Comparison of ENCODE assay signal across 17 cellular contexts in genomic region chr12:47028981-47029708, GRCh38. TPM values are rescaled to one million over a fixed set of nuclear protein-coding genes. Genes with fewer than 3 reads are reported as not detected.
DNase-seq lines count a peak whose midpoint lies in the region; ATAC-seq and TF ChIP-seq lines count a peak whose summit lies in the region.
"Had no signal": no experiment of that assay in that cellular context is flagged by ENCODE, and none has a peak within 500 bp of the region (broad histone marks: within the 10 kb centered on the region; RNA-seq: fewer than 3 reads in every experiment).

No MANE protein-coding gene starts in this region.

- H3K4me3 Mint-ChIP-seq in stimulated activated naive CD8-positive, alpha-beta T cell treated with anti-CD3 and anti-CD28 coated beads, Interleukin-15, amount 100 ng/mL, for 72 hours, result no peak overlapping the region
- H3K4me3 Mint-ChIP-seq in endothelial cell (ENCODE audit: unreplicated experiment) (no peak overlapping the region), chondrocyte (ENCODE audit: unreplicated experiment) (no peak overlapping the region)
- H3K4me3 Mint-ChIP-seq: CD4-positive, alpha-beta memory T cell; H9 had no signal

- intact Hi-C loops in left ventricle myocardium inferior (cut with micrococcal nuclease), result no loop called here

- no peak overlapping the region for H3K4me3 ChIP-seq in left ventricle myocardium inferior

- no peak overlapping the region for H3K27ac ChIP-seq in left ventricle myocardium inferior (replicated peaks)
- H3K27ac ChIP-seq: C4-2B had no signal

- peak; percentile 20 for ATAC-seq in stimulated activated naive CD8-positive, alpha-beta T cell treated with anti-CD3 and anti-CD28 coated beads, Interleukin-15, Interleukin-2, amounts not matched to agents 100 U/mL and 50 U/mL, for 24 hours
- ATAC-seq in stimulated activated naive CD8-positive, alpha-beta T cell treated with anti-CD3 and anti-CD28 coated beads, Interleukin-15, amount 100 ng/mL, for 72 hours, result no peak
- ATAC-seq in SK-N-SH treated with all-trans-retinoic acid at 6 μM for 48 hours, result peak; percentile 48
- ATAC-seq: HepG2 had no signal

- H3K27me3 Mint-ChIP-seq in stimulated activated naive CD8-positive, alpha-beta T cell treated with anti-CD3 and anti-CD28 coated beads, Interleukin-15, amount 100 ng/mL, for 72 hours, result peaks cover 15% of the 10 kb centered on the region
- no peaks in the 10 kb centered on the region for H3K27me3 Mint-ChIP-seq in endothelial cell (ENCODE audit: unreplicated experiment)
- no peaks in the 10 kb centered on the region for H3K27me3 Mint-ChIP-seq in chondrocyte (ENCODE audit: low read depth)

- no peak overlapping the region for H3K27ac Mint-ChIP-seq in stimulated activated naive CD8-positive, alpha-beta T cell treated with anti-CD3 and anti-CD28 coated beads, Interleukin-15, amount 100 ng/mL, for 72 hours
- H3K27ac Mint-ChIP-seq in endothelial cell (ENCODE audit: unreplicated experiment) (no peak overlapping the region), chondrocyte (ENCODE audit: unreplicated experiment) (no peak overlapping the region)
- H3K27ac Mint-ChIP-seq: H9 had no signal

- H3K9me3 ChIP-seq in left ventricle myocardium inferior (replicated peaks), result no peaks in the 10 kb centered on the region
- H3K9me3 ChIP-seq: BE2C had no signal

- no peaks in the 10 kb centered on the region for H3K36me3 ChIP-seq in left ventricle myocardium inferior
- H3K36me3 ChIP-seq: BE2C had no signal

- H3K27me3 ChIP-seq in left ventricle myocardium inferior (ENCODE audit: low read depth), result no peaks in the 10 kb centered on the region

- DNase-seq in stimulated activated naive CD8-positive, alpha-beta T cell treated with anti-CD3 and anti-CD28 coated beads, Interleukin-15, Interleukin-2, amounts not matched to agents 100 U/mL and 50 U/mL, for 24 hours, result no peak
- DNase-seq in stimulated activated naive CD8-positive, alpha-beta T cell treated with anti-CD3 and anti-CD28 coated beads, Interleukin-15, amount 100 ng/mL, for 72 hours, result no peak
- peak; percentile 29 for DNase-seq in M059J (ENCODE audit: low read depth)
- no peak for DNase-seq in endothelial cell (ENCODE audit: low spot score)
- DNase-seq in left ventricle myocardium inferior, result no peak
- DNase-seq in chondrocyte (ENCODE audit: low spot score), result no peak
- DNase-seq in 8988T, result no peak
- DNase-seq: BE2C; CD4-positive, alpha-beta memory T cell; DMS79; EL; GDM1; GOT3; H9 had no signal

- H3K9me3 Mint-ChIP-seq in stimulated activated naive CD8-positive, alpha-beta T cell treated with anti-CD3 and anti-CD28 coated beads, Interleukin-15, amount 100 ng/mL, for 72 hours, result no peaks in the 10 kb centered on the region
- no peaks in the 10 kb centered on the region for H3K9me3 Mint-ChIP-seq in endothelial cell (ENCODE audit: unreplicated experiment)
- no peaks in the 10 kb centered on the region for H3K9me3 Mint-ChIP-seq in chondrocyte (ENCODE audit: low read depth)
- H3K9me3 Mint-ChIP-seq: H9 had no signal

- H3K4me1 Mint-ChIP-seq in stimulated activated naive CD8-positive, alpha-beta T cell treated with anti-CD3 and anti-CD28 coated beads, Interleukin-15, amount 100 ng/mL, for 72 hours, result peaks cover 31% of the 10 kb centered on the region
- H3K4me1 Mint-ChIP-seq in endothelial cell (ENCODE audit: unreplicated experiment) (no peaks in the 10 kb centered on the region), chondrocyte (ENCODE audit: low read depth) (peaks cover 19% of the 10 kb centered on the region)

- no peaks in the 10 kb centered on the region for H3K36me3 Mint-ChIP-seq in endothelial cell (ENCODE audit: low read depth, unreplicated experiment)
- no peaks in the 10 kb centered on the region for H3K36me3 Mint-ChIP-seq in chondrocyte (ENCODE audit: low read depth)
- H3K36me3 Mint-ChIP-seq: CD4-positive, alpha-beta memory T cell had no signal

- H3K4me1 ChIP-seq in left ventricle myocardium inferior, result peaks cover 6% of the 10 kb centered on the region
- H3K4me1 ChIP-seq: BE2C had no signal

- TF ChIP-seq CTCF in endothelial cell (IDR thresholded peaks at IDR 0.05; ENCODE audit: unreplicated experiment) (no peak), left ventricle myocardium inferior (IDR thresholded peaks at IDR 0.05; ENCODE audit: borderline replicate concordance) (no peak), chondrocyte (IDR thresholded peaks at IDR 0.05) (no peak)

TF ChIP-seq in SK-N-SH treated with all-trans-retinoic acid at 6 μM for 48 hours, 23 proteins besides CTCF, POLR2A, EP300 and RAD21 (continues in another document):
- TF ChIP-seq CREB5 (CRISPR knock-in tag; IDR thresholded peaks at IDR 0.05; ENCODE audit: low read depth) (no peak), ZNF70 (CRISPR knock-in tag; IDR thresholded peaks at IDR 0.05) (no peak), POU6F1 (CRISPR knock-in tag; IDR thresholded peaks at IDR 0.05; ENCODE audit: borderline replicate concordance, low read depth) (no peak), GLIS3 (CRISPR knock-in tag; IDR thresholded peaks at IDR 0.05) (no peak), ZFP30 (CRISPR knock-in tag; IDR thresholded peaks at IDR 0.05) (no peak), PATZ1 (CRISPR knock-in tag; IDR thresholded peaks at IDR 0.05; ENCODE audit: borderline replicate concordance) (no peak), ZNF8 (CRISPR knock-in tag; IDR thresholded peaks at IDR 0.05) (no peak), ZC3H10 (CRISPR knock-in tag; IDR thresholded peaks at IDR 0.05) (no peak), BACH2 (CRISPR knock-in tag; IDR thresholded peaks at IDR 0.05; ENCODE audit: borderline replicate concordance) (no peak), TOX (CRISPR knock-in tag; IDR thresholded peaks at IDR 0.05; ENCODE audit: borderline replicate concordance) (no peak), ZNF565 (CRISPR knock-in tag; conservative IDR thresholded peaks at IDR 0.05; ENCODE audit: low read depth) (no peak), ISL1 (CRISPR knock-in tag; IDR thresholded peaks at IDR 0.05) (no peak), CSRNP3 (CRISPR knock-in tag; IDR thresholded peaks at IDR 0.05) (no peak), ESRRG (CRISPR knock-in tag; IDR thresholded peaks at IDR 0.05) (no peak), ZFP3 (CRISPR knock-in tag; IDR thresholded peaks at IDR 0.05) (no peak), ARNTL (CRISPR knock-in tag; IDR thresholded peaks at IDR 0.05; ENCODE audit: borderline replicate concordance, low read depth) (no peak)

RNA-seq across cellular contexts. Expression of gene PCED1B, which starts 50.3 kb away (rescaled TPM):
- 2.8 and 4.5 TPM in 2 replicates for total RNA-seq in M059J (2014; rRNA removed; shearing (Covaris generic))
- total RNA-seq in endothelial cell (ENCODE audit: unreplicated experiment), result 9.7 TPM
- total RNA-seq in left ventricle myocardium inferior, result 0.55 TPM
- total RNA-seq in chondrocyte, result 2.3 to 3.8 TPM (median 3.0 TPM) in 3 replicates

RNA-seq across cellular contexts. Expression of gene AMIGO2, which starts 50.6 kb away (rescaled TPM):
- total RNA-seq in M059J (2014; rRNA removed; shearing (Covaris generic)), result 26.1 and 37.5 TPM in 2 replicates
- total RNA-seq in endothelial cell (ENCODE audit: unreplicated experiment), result 24.2 TPM
- total RNA-seq in left ventricle myocardium inferior, result 2.3 TPM
- total RNA-seq in chondrocyte, result 86.7 to 153 TPM (median 153 TPM) in 3 replicates
- total RNA-seq: HepG2 had no signal
